In genomic region chr20:59149678-59150504, GRCh38 we compare ENCODE assay signal across 8 cellular contexts. TPM values are rescaled to one million over a fixed set of nuclear protein-coding genes. Genes with fewer than 3 reads are reported as not detected.
DNase-seq lines count a peak whose midpoint lies in the region; ATAC-seq and TF ChIP-seq lines count a peak whose summit lies in the region.

No MANE protein-coding gene starts in this region.

- peaks cover 10% of the 10 kb centered on the region for H3K27me3 Mint-ChIP-seq in activated CD8-positive, alpha-beta memory T cell treated with anti-CD3 and anti-CD28 coated beads, Interleukin-2, amount 10 ng/mL, durations not matched to agents 7 days and 5 days

- H3K9me3 ChIP-seq in left ventricle myocardium inferior (replicated peaks) (no peaks in the 10 kb centered on the region), sigmoid colon (no peaks in the 10 kb centered on the region)

- H3K36me3 ChIP-seq in left ventricle myocardium inferior (no peaks in the 10 kb centered on the region), sigmoid colon (no peaks in the 10 kb centered on the region)

- TF ChIP-seq EP300 in sigmoid colon (IDR thresholded peaks at IDR 0.05): no peak

- TF ChIP-seq POLR2A in sigmoid colon (IDR thresholded peaks at IDR 0.05): no peak

- peak; percentile 55 for ATAC-seq in HG03432 (IDR thresholded peaks at IDR 0.05; ENCODE audit: unreplicated experiment)
- ATAC-seq in activated CD8-positive, alpha-beta memory T cell treated with anti-CD3 and anti-CD28 coated beads, Interleukin-2, amount 10 ng/mL, durations not matched to agents 7 days and 5 days: peak; percentile 80

- H3K4me1 Mint-ChIP-seq in activated CD8-positive, alpha-beta memory T cell treated with anti-CD3 and anti-CD28 coated beads, Interleukin-2, amount 10 ng/mL, durations not matched to agents 7 days and 5 days: peaks cover 77% of the 10 kb centered on the region

- H3K27ac ChIP-seq in left ventricle myocardium inferior (replicated peaks) (peak overlapping the region; percentile 68), sigmoid colon (peak overlapping the region in 2 of 4 donors; percentile 12 to 51)

- H3K4me1 ChIP-seq in left ventricle myocardium inferior (peaks cover 56% of the 10 kb centered on the region), sigmoid colon (peaks cover 0 to 18% (median 14%) of the 10 kb centered on the region in 4 donors)

- peak overlapping the region; percentile 81 for H3K27ac Mint-ChIP-seq in activated CD8-positive, alpha-beta memory T cell treated with anti-CD3 and anti-CD28 coated beads, Interleukin-2, amount 10 ng/mL, durations not matched to agents 7 days and 5 days

- H3K4me3 ChIP-seq in left ventricle myocardium inferior (no peak overlapping the region), sigmoid colon (no peak overlapping the region)

- peak; percentile 90 for DNase-seq in activated CD8-positive, alpha-beta memory T cell treated with anti-CD3 and anti-CD28 coated beads, Interleukin-2, amount 10 ng/mL, durations not matched to agents 7 days and 5 days
- DNase-seq in left ventricle myocardium inferior (peak; percentile 25), AG08395 (ENCODE audit: low spot score) (no peak), HK-2 (ENCODE audit: unreplicated experiment) (no peak), NCI-H524 (lab: John Stamatoyannopoulos, UW) (no peak), sigmoid colon (no peak)
- peak; percentile 30 for DNase-seq in stimulated activated CD8-positive, alpha-beta memory T cell treated with anti-CD3 and anti-CD28 coated beads, Interleukin-7, amount 100 ng/mL, for 24 hours (ENCODE audit: low read depth)

- peak overlapping the region; percentile 21 for H3K4me3 Mint-ChIP-seq in activated CD8-positive, alpha-beta memory T cell treated with anti-CD3 and anti-CD28 coated beads, Interleukin-2, amount 10 ng/mL, durations not matched to agents 7 days and 5 days

- CTCF ChIA-PET in activated CD8-positive, alpha-beta memory T cell treated with anti-CD3 and anti-CD28 coated beads, Interleukin-2, amount 10 ng/mL, durations not matched to agents 7 days and 5 days (lab: Charles Lee): interaction anchor here (1.1 to 2.4 kb wide), 2 partner anchors 11 to 58 kb away, joined by 4 to 15 read pairs; no protein-coding TSS in a partner anchor

- H3K27me3 ChIP-seq in left ventricle myocardium inferior (ENCODE audit: low read depth) (no peaks in the 10 kb centered on the region), sigmoid colon (no peaks in the 10 kb centered on the region)

- intact Hi-C loops in left ventricle myocardium inferior (cut with micrococcal nuclease) (no loop called here), sigmoid colon (cut with DNase I) (no loop called here)

- no peaks in the 10 kb centered on the region for H3K9me3 Mint-ChIP-seq in activated CD8-positive, alpha-beta memory T cell treated with anti-CD3 and anti-CD28 coated beads, Interleukin-2, amount 10 ng/mL, durations not matched to agents 7 days and 5 days (ENCODE audit: low read depth)

- no peak for TF ChIP-seq CTCF in left ventricle myocardium inferior (IDR thresholded peaks at IDR 0.05; ENCODE audit: borderline replicate concordance)
- no peak for TF ChIP-seq CTCF in sigmoid colon (IDR thresholded peaks at IDR 0.05)

- WGBS in sigmoid colon, 2 donors: 43 to 83% methylated on average over 18 of the region's 18 CpGs

- H3K36me3 Mint-ChIP-seq in activated CD8-positive, alpha-beta memory T cell treated with anti-CD3 and anti-CD28 coated beads, Interleukin-2, amount 10 ng/mL, durations not matched to agents 7 days and 5 days: peaks cover 4% of the 10 kb centered on the region

RNA-seq across cellular contexts. Expression of gene ZNF831, which starts 13.7 kb away (rescaled TPM):
- 10 to 100 TPM in 1 of 2 experiments, 1 to 10 TPM in 1; 7.9 to 10.2 TPM for total RNA-seq in activated CD8-positive, alpha-beta memory T cell treated with anti-CD3 and anti-CD28 coated beads, Interleukin-2, amount 10 ng/mL, durations not matched to agents 7 days and 5 days
- 0.05 TPM for total RNA-seq in left ventricle myocardium inferior
- total RNA-seq in sigmoid colon: 1 to 10 TPM in 1 of 4 donors, under 1 TPM in 3; 0.27 to 1.8 (median 0.50) TPM
- 1 to 10 TPM in 1 of 3 donors, under 1 TPM in 1, not detected in 1; under 0.01 to 4.4 TPM for polyA plus RNA-seq in sigmoid colon

Comparison
In these comparisons a context has a peak if more than half of its experiments do, and no peak if none do; other contexts are left out.
1. DNase-seq: peak in activated CD8-positive, alpha-beta memory T cell treated with anti-CD3 and anti-CD28 coated beads, Interleukin-2, amount 10 ng/mL, durations not matched to agents 7 days and 5 days (single experiment), left ventricle myocardium inferior (single experiment) and stimulated activated CD8-positive, alpha-beta memory T cell treated with anti-CD3 and anti-CD28 coated beads, Interleukin-7, amount 100 ng/mL, for 24 hours (single experiment); none in AG08395 (single experiment), HK-2 (single experiment), NCI-H524 (0 of 2) and sigmoid colon (single experiment).